In the genomic region with DNA sequence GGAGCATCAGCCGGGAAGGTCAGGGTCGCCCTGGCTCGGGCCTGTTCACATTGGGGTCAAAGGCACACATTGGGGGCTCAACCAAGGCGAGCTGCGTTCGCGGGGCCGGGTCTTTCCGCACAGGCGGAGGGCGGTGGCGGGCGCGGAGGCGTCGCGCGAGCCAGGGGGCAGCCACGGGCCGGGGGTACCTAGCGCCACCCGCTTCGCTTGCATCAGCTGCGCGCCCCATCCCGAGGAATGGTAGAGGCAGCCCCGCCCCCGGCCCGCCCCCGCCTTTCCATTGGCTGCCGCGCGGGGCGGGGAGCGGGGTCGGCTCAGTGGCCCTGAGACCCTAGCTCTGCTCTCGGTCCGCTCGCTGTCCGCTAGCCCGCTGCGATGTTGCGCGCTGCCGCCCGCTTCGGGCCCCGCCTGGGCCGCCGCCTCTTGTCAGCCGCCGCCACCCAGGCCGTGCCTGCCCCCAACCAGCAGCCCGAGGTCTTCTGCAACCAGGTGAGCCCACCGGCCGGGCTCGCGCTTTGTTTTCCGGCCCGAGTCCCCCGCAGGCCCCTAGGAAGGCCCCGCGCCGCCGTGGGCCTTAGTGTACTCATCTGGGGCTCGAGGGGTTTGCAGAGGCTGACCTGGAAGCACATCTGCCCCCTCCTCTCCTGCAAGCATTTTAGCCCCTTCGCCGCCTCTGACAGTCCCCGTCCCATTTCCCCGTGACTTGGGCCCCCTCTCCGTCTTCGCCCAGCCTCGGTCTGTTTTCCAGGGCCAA, we compare ENCODE assay signal across 8 cellular contexts. TPM values are rescaled to one million over a fixed set of nuclear protein-coding genes. Genes with fewer than 3 reads are reported as not detected.
DNase-seq lines count a peak whose midpoint lies in the region; FAIRE-seq and TF ChIP-seq lines count a peak whose summit lies in the region.

A gene (plus strand): TSS at position 326 of the 754 bp plus-strand sequence. CDS start 50 bp downstream, at position 376.

- H3K14ac ChIP-seq in H9 (ENCODE audit: insufficient read depth, low read length) = peak within 1 kb of the TSS; percentile 96

- peaks cover 14% of the 10 kb centered on the region for H3K27me3 Mint-ChIP-seq in H9 (ENCODE audit: low read depth)
- peaks cover 12% of the 10 kb centered on the region for H3K27me3 Mint-ChIP-seq in activated naive CD8-positive, alpha-beta T cell
- peaks cover 6% of the 10 kb centered on the region for H3K27me3 Mint-ChIP-seq in glutamatergic neuron (ENCODE audit: unreplicated experiment)

- H4K5ac ChIP-seq in H9 (ENCODE audit: insufficient read length, low read depth, low read length) = peak within 1 kb of the TSS; percentile 33

- H3K4me1 ChIP-seq in H9 (ENCODE audit: insufficient read depth, low read length) = 0 out of 2 replicates have a peak, but pooled peaks cover 3% of the 10 kb centered on the region

- H3K56ac ChIP-seq in H9 (ENCODE audit: insufficient read length, low read depth, low read length) = no peak within 1 kb of the TSS

- no peak within 1 kb of the TSS for H2BK5ac ChIP-seq in H9 (ENCODE audit: insufficient read length, low read length)

- WGBS in H9 (ENCODE audit: extremely low coverage, insufficient read length, low lambda C conversion rate) = no CpG with 5 or more reads among the region's 73 CpGs

- no peaks in the 10 kb centered on the region for H3K79me1 ChIP-seq in H9 (ENCODE audit: insufficient read depth, low read depth, low read length, poor library complexity, severe bottlenecking)

- peak within 1 kb of the TSS; percentile 21 for H3T11ph ChIP-seq in H9 (ENCODE audit: low read length)

- no peaks in the 10 kb centered on the region; the same call in 1 of the 2 replicates for H3K27me3 ChIP-seq in H9 (ENCODE audit: insufficient read depth, low read length)

- peak within 1 kb of the TSS; percentile 88 to 92 for H3K4me3 Mint-ChIP-seq in H9
- H3K4me3 Mint-ChIP-seq in activated naive CD8-positive, alpha-beta T cell = peak within 1 kb of the TSS; percentile 82
- H3K4me3 Mint-ChIP-seq in glutamatergic neuron (ENCODE audit: unreplicated experiment) = peak within 1 kb of the TSS; percentile 97

- no peak within 1 kb of the TSS for H4K8ac ChIP-seq in H9 (replicated peaks; ENCODE audit: insufficient read length, low read depth, low read length)

- no peak within 1 kb of the TSS for H3K27ac ChIP-seq in H9 (ENCODE audit: insufficient read length, low read depth, low read length)

- H2AK5ac ChIP-seq in H9 (ENCODE audit: insufficient read length, low read length) = no peak within 1 kb of the TSS

- peak; percentile 94 for DNase-seq in D341Med (ENCODE audit: low spot score)
- DNase-seq in H9 = peak; percentile 93
- DNase-seq in NCI-H774 (lab: John Stamatoyannopoulos, UW) = peak; percentile 62
- peak; percentile 85 for DNase-seq in glutamatergic neuron
- peak in 52 of 56 donors; percentile 22 to 87 (median 66) for DNase-seq in nucleus accumbens (lab: John Stamatoyannopoulos, UW)
- DNase-seq in urothelium cell line (ENCODE audit: low spot score) = peak; percentile 92
- no peak for DNase-seq in NK-92 treated with Interleukin-12 subunit alpha and Interleukin-12 subunit beta, amount 100 ng/mL, for 24 hours (lab: John Stamatoyannopoulos, UW)

- H3K9me3 ChIP-seq in H9 (ENCODE audit: control insufficient read depth, low read depth, low read length) = no peaks in the 10 kb centered on the region

- TF ChIP-seq CTCF in H9 (conservative IDR thresholded peaks at IDR 0.05) = 0 out of 3 replicates have a peak, but pooled peaks have one; percentile 15
- no peak for TF ChIP-seq CTCF in glutamatergic neuron (IDR thresholded peaks at IDR 0.05; ENCODE audit: partially characterized antibody, unreplicated experiment)

- peak within 1 kb of the TSS; percentile 91 for H3K4me2 ChIP-seq in H9 (ENCODE audit: insufficient read depth, insufficient read length, low read length)

- no peaks in the 10 kb centered on the region for H4K20me1 ChIP-seq in H9 (ENCODE audit: control insufficient read depth, insufficient read depth, insufficient read length)

- H4K91ac ChIP-seq in H9 (ENCODE audit: insufficient read length, low read depth, low read length) = no peak within 1 kb of the TSS

- no peak for FAIRE-seq in urothelium cell line (lab: Jason Lieb, UNC)

- H3K23ac ChIP-seq in H9 (ENCODE audit: insufficient read length, low read depth, low read length) = no peak within 1 kb of the TSS

- no peak within 1 kb of the TSS for H2BK120ac ChIP-seq in H9 (ENCODE audit: low read depth, low read length, poor library complexity, severe bottlenecking)

- H3K4ac ChIP-seq in H9 (ENCODE audit: low read depth, low read length) = no peak within 1 kb of the TSS

- no peak within 1 kb of the TSS for H2AFZ ChIP-seq in H9 (ENCODE audit: low read length)

- no peaks in the 10 kb centered on the region for H3K79me2 ChIP-seq in H9 (ENCODE audit: insufficient read depth, low read length)

- H2BK12ac ChIP-seq in H9 (ENCODE audit: insufficient read length, low read depth, low read length) = peak within 1 kb of the TSS; percentile 11

- H2BK20ac ChIP-seq in H9 (ENCODE audit: low read depth, low read length, poor library complexity, severe bottlenecking) = no peak within 1 kb of the TSS

- no peak within 1 kb of the TSS for H2BK15ac ChIP-seq in H9 (ENCODE audit: low read depth, low read length)

- H3K4me1 Mint-ChIP-seq in H9 = peaks cover 20 to 21% of the 10 kb centered on the region in 2 experiments
- peaks cover 14% of the 10 kb centered on the region for H3K4me1 Mint-ChIP-seq in activated naive CD8-positive, alpha-beta T cell (ENCODE audit: low read depth)
- H3K4me1 Mint-ChIP-seq in glutamatergic neuron (ENCODE audit: low read depth, unreplicated experiment) = no peaks in the 10 kb centered on the region

- peaks cover 5% of the 10 kb centered on the region for H3K23me2 ChIP-seq in H9 (ENCODE audit: insufficient read length, low read depth, low read length, poor library complexity, severe bottlenecking)

- H3K9ac ChIP-seq in H9 (ENCODE audit: extremely low read depth, insufficient read length, low read length) = peak within 1 kb of the TSS; percentile 52

- H3K9me3 Mint-ChIP-seq in H9 (peaks cover 3 to 7% of the 10 kb centered on the region in 2 experiments), glutamatergic neuron (ENCODE audit: unreplicated experiment) (peaks cover 5% of the 10 kb centered on the region)
- H3K9me3 Mint-ChIP-seq in activated naive CD8-positive, alpha-beta T cell (ENCODE audit: low read depth) = no peaks in the 10 kb centered on the region

- H3K36me3 Mint-ChIP-seq in H9 (ENCODE audit: insufficient read depth in 1 of 3, low read depth in 3 of 3) (peaks cover 3 to 10% (median 4%) of the 10 kb centered on the region in 3 experiments; a peak in 6 of 7 replicates), glutamatergic neuron (ENCODE audit: unreplicated experiment) (no peaks in the 10 kb centered on the region)
- peaks cover 2% of the 10 kb centered on the region for H3K36me3 Mint-ChIP-seq in activated naive CD8-positive, alpha-beta T cell

- H3K27ac Mint-ChIP-seq in H9 (peak within 1 kb of the TSS; percentile 73 to 93 (median 78); a peak in 4 of 7 replicates), glutamatergic neuron (ENCODE audit: unreplicated experiment) (peak within 1 kb of the TSS; percentile 84)
- peak within 1 kb of the TSS; percentile 50 for H3K27ac Mint-ChIP-seq in activated naive CD8-positive, alpha-beta T cell

- peak within 1 kb of the TSS; percentile 89 for H3K18ac ChIP-seq in H9 (ENCODE audit: insufficient read length, low read depth, low read length)

RNA-seq across cellular contexts. Expression of the gene that starts here (rescaled TPM):
- total RNA-seq in H9 (2021) (44.0 and 50.1 TPM in 2 replicates), glutamatergic neuron (ENCODE audit: unreplicated experiment) (55.2 TPM)
